10 cellular contexts compared by ENCODE assay signal in genomic region chr17:29243792-29244191, GRCh38. TPM values are rescaled to one million over a fixed set of nuclear protein-coding genes. Genes with fewer than 3 reads are reported as not detected.
A peak's percentile ranks its signal among the peaks of the same experiment; 100 is the strongest.
DNase-seq lines count a peak whose midpoint lies in the region; ATAC-seq, FAIRE-seq and TF ChIP-seq lines count a peak whose summit lies in the region.
"Had no signal": no experiment of that assay in that cellular context is flagged by ENCODE, and none has a peak within 500 bp of the region (broad histone marks: within the 10 kb centered on the region; RNA-seq: fewer than 3 reads in every experiment).

No MANE protein-coding gene starts in this region.

- ATAC-seq in activated T-cell treated with anti-CD3 and anti-CD28 coated beads, Interleukin-2, amount 50 U/mL, for 72 hours (replicated peaks in 1 of 2), result no peak
- no peak for ATAC-seq in GM18505 (IDR thresholded peaks at IDR 0.05; ENCODE audit: unreplicated experiment)
- ATAC-seq in left ventricle myocardium superior, result no peak
- ATAC-seq: body of pancreas had no signal

- H3K27me3 Mint-ChIP-seq in activated T-cell treated with anti-CD3 and anti-CD28 coated beads, Interleukin-2, amount 50 U/mL, for 72 hours (ENCODE audit: low read depth), result no peaks in the 10 kb centered on the region

- H3K4me1 Mint-ChIP-seq in activated T-cell treated with anti-CD3 and anti-CD28 coated beads, Interleukin-2, amount 50 U/mL, for 72 hours (ENCODE audit: low read depth), result peaks cover 16% of the 10 kb centered on the region

- no peaks in the 10 kb centered on the region for H3K36me3 Mint-ChIP-seq in activated T-cell treated with anti-CD3 and anti-CD28 coated beads, Interleukin-2, amount 50 U/mL, for 72 hours (ENCODE audit: insufficient read depth in 2 of 2)

- CTCF ChIA-PET in AG04449 (lab: Yijun Ruan, JAX), result interaction anchor here (1.1 to 4.9 kb wide), 6 partner anchors 13 to 98 kb away, joined by 3 to 40 read pairs (median 5); partner anchors contain the start of gene MYO18A

- H3K4me3 ChIP-seq in AG04449 (ENCODE audit: low read depth, low read length) (no peak overlapping the region), fibroblast of villous mesenchyme (ENCODE audit: low read depth, low read length) (no peak overlapping the region)
- H3K4me3 ChIP-seq: body of pancreas had no signal

- DNase-seq in AG04449 (ENCODE audit: low read depth, low spot score) (no peak), GM12892 (ENCODE audit: insufficient read length) (no peak), RPMI7951 (ENCODE audit: low read depth) (peak; percentile 51), fibroblast of villous mesenchyme (ENCODE audit: low read depth) (peak; percentile 39), NCI-H446 treated with DMSO at 0.1 percent for 48 hours (lab: John Stamatoyannopoulos, UW) (no peak), left ventricle myocardium superior (no peak)
- DNase-seq in activated T-cell treated with anti-CD3 and anti-CD28 coated beads, Interleukin-2, amount 50 U/mL, for 72 hours, result no peak

- H3K9me3 Mint-ChIP-seq in activated T-cell treated with anti-CD3 and anti-CD28 coated beads, Interleukin-2, amount 50 U/mL, for 72 hours, result no peaks in the 10 kb centered on the region
- H3K9me3 Mint-ChIP-seq: T-helper 1 cell treated with Interleukin-12 subunit alpha and Interleukin-12 subunit beta and Interleukin-4 antibody, amounts not matched to agents 30 μg/mL and 1 μg/mL, for 36 hours had no signal

- intact Hi-C loops in left ventricle myocardium superior (cut with micrococcal nuclease), result no loop called here

- no peak overlapping the region for H3K27ac Mint-ChIP-seq in activated T-cell treated with anti-CD3 and anti-CD28 coated beads, Interleukin-2, amount 50 U/mL, for 72 hours
- H3K27ac Mint-ChIP-seq: T-helper 1 cell treated with Interleukin-12 subunit alpha and Interleukin-12 subunit beta and Interleukin-4 antibody, amounts not matched to agents 30 μg/mL and 1 μg/mL, for 36 hours had no signal

- TF ChIP-seq POLR2A in GM12892 (IDR thresholded peaks at IDR 0.05; ENCODE audit: low read depth, low read length) (no peak), GM18505 (IDR thresholded peaks at IDR 0.05; ENCODE audit: borderline replicate concordance, extremely low read depth, insufficient read depth, insufficient read length) (no peak)

- POLR2A ChIA-PET in AG04449 (lab: Yijun Ruan, JAX), result interaction anchor here (0.6 kb wide), 1 partner anchor 8 kb away, joined by 3 read pairs; no protein-coding TSS in a partner anchor

- peak; percentile 66 for TF ChIP-seq CTCF in AG04449 (IDR thresholded peaks at IDR 0.05; ENCODE audit: insufficient read depth, low read length, missing control alignments)
- peak; percentile 56 for TF ChIP-seq CTCF in fibroblast of villous mesenchyme (IDR thresholded peaks at IDR 0.05; ENCODE audit: insufficient read depth, low read depth, low read length)

- peak; percentile 38 for FAIRE-seq in GM12892 (lab: Jason Lieb, UNC)

- no peak overlapping the region for H3K4me3 Mint-ChIP-seq in activated T-cell treated with anti-CD3 and anti-CD28 coated beads, Interleukin-2, amount 50 U/mL, for 72 hours
- H3K4me3 Mint-ChIP-seq: T-helper 1 cell treated with Interleukin-12 subunit alpha and Interleukin-12 subunit beta and Interleukin-4 antibody, amounts not matched to agents 30 μg/mL and 1 μg/mL, for 36 hours had no signal

RNA-seq across cellular contexts. Expression of gene CRYBA1, which starts 2.9 kb away (rescaled TPM):
- not detected for polyA plus RNA-seq in GM12892 (2012; ENCODE audit: missing spikeins)
- total RNA-seq in RPMI7951 (2014; rRNA removed; shearing (Covaris generic)), result not detected in 2 replicates
- total RNA-seq in fibroblast of villous mesenchyme, result 0.43 TPM in 1 of 2 replicates, not detected in the other
- not detected for total RNA-seq in activated T-cell treated with anti-CD3 and anti-CD28 coated beads, Interleukin-2, amount 50 U/mL, for 72 hours
- not detected for total RNA-seq in left ventricle myocardium superior
- total RNA-seq: body of pancreas had no signal

RNA-seq across cellular contexts. Expression of gene NUFIP2, which starts 50.2 kb away (rescaled TPM):
- 15.2 TPM for polyA plus RNA-seq in GM12892 (2012; ENCODE audit: missing spikeins)
- total RNA-seq in RPMI7951 (2014; rRNA removed; shearing (Covaris generic)), result 22.6 and 30.3 TPM in 2 replicates
- total RNA-seq in fibroblast of villous mesenchyme, result 39.0 and 67.4 TPM in 2 replicates
- 10 to 100 TPM; 72.9 to 74.3 TPM for total RNA-seq in activated T-cell treated with anti-CD3 and anti-CD28 coated beads, Interleukin-2, amount 50 U/mL, for 72 hours
- total RNA-seq in left ventricle myocardium superior, result 42.3 TPM

Comparison
In these comparisons a context has a peak if more than half of its experiments do, and no peak if none do; other contexts are left out.
1. DNase-seq: peak in RPMI7951 (single experiment) and fibroblast of villous mesenchyme (single experiment); none in AG04449 (single experiment), GM12892 (single experiment), activated T-cell treated with anti-CD3 and anti-CD28 coated beads, Interleukin-2, amount 50 U/mL, for 72 hours (0 of 2), NCI-H446 treated with DMSO at 0.1 percent for 48 hours (single experiment) and left ventricle myocardium superior (single experiment).